31 cellular contexts compared by ENCODE assay signal in genomic region chr3:139096670-139097069, GRCh38. TPM values are rescaled to one million over a fixed set of nuclear protein-coding genes. Genes with fewer than 3 reads are reported as not detected.
"Had no signal": no experiment of that assay in that cellular context is flagged by ENCODE, and none has a peak within 500 bp of the region (broad histone marks: within the 10 kb centered on the region; RNA-seq: fewer than 3 reads in every experiment).

No MANE protein-coding gene starts in this region.

- FAIRE-seq: islet of Langerhans, kidney, small intestine had no signal

- DNase-seq: hypothalamus; immature natural killer cell; kidney; left ventricle myocardium inferior; mesendoderm; naive B cell; natural killer cell; nephron progenitor cell; occipital lobe; psoas muscle; sigmoid colon; small intestine; spleen; stimulated activated CD4-positive, alpha-beta T cell treated with anti-CD3 and anti-CD28 coated beads, Interleukin-4, amount 100 ng/mL, for 24 hours; stimulated activated naive CD4-positive, alpha-beta T cell; tibial artery; uterus had no signal

- H3K27me3 ChIP-seq: neural progenitor cell, sigmoid colon, tibial artery, uterus had no signal

- H3K9ac ChIP-seq: neural progenitor cell, parathyroid adenoma had no signal

- H3K27ac ChIP-seq: left ventricle myocardium inferior, neural progenitor cell, neutrophil, parathyroid adenoma, psoas muscle, sigmoid colon, spleen, suprapubic skin, thoracic aorta, tibial artery, uterus had no signal

- H3K36me3 ChIP-seq: left ventricle myocardium inferior, neural progenitor cell, neutrophil, sigmoid colon, spleen, suprapubic skin, thoracic aorta, tibial artery, uterus had no signal

- H3K4me2 ChIP-seq: neural progenitor cell had no signal

- H3K79me2 ChIP-seq: parathyroid adenoma had no signal

- H3K4me1 ChIP-seq: left ventricle myocardium inferior, parathyroid adenoma, psoas muscle, sigmoid colon, spleen, suprapubic skin, tibial artery, uterus had no signal

- H3K4me3 ChIP-seq: left ventricle myocardium inferior, lung, neural progenitor cell, psoas muscle, sigmoid colon, spleen, suprapubic skin, thoracic aorta, tibial artery, uterus had no signal

- H2AFZ ChIP-seq: neural progenitor cell, parathyroid adenoma had no signal

- ATAC-seq: natural killer cell, psoas muscle had no signal

- H3K9me3 ChIP-seq: neutrophil, psoas muscle, sigmoid colon, thoracic aorta, uterus had no signal

RNA-seq across cellular contexts. Expression of gene PRR23C, which starts 52.0 kb away (rescaled TPM):
- total RNA-seq: kidney, left ventricle myocardium inferior, lower leg skin, lung, mesothelial cell of epicardium, mononuclear cell, natural killer cell, occipital lobe, osteocyte, posterior vena cava, psoas muscle, sigmoid colon, spleen, subcutaneous adipose tissue, suprapubic skin, thoracic aorta, ureter, uterus had no signal
- polyA plus RNA-seq: immature natural killer cell, lung, psoas muscle, sigmoid colon, small intestine, spleen had no signal
